Comparison of ENCODE assay signal across 26 cellular contexts in genomic region chr3:9812870-9813483, GRCh38. TPM values are rescaled to one million over a fixed set of nuclear protein-coding genes. Genes with fewer than 3 reads are reported as not detected.
DNase-seq lines count a peak whose midpoint lies in the region; ATAC-seq, FAIRE-seq and TF ChIP-seq lines count a peak whose summit lies in the region.
"Had no signal": no experiment of that assay in that cellular context is flagged by ENCODE, and none has a peak within 500 bp of the region (broad histone marks: within the 10 kb centered on the region; RNA-seq: fewer than 3 reads in every experiment).

No MANE protein-coding gene starts in this region.

- POLR2A ChIA-PET in activated CD4-positive, alpha-beta T cell treated with anti-CD3 and anti-CD28 coated beads, Interleukin-2, amount 10 ng/mL, durations not matched to agents 7 days and 5 days (lab: Charles Lee) = interaction anchor here (0.6 kb wide), 1 partner anchor 125 kb away, joined by 3 read pairs; no protein-coding TSS in a partner anchor
- POLR2A ChIA-PET in HEK293 (lab: Yijun Ruan, JAX) (interaction anchor here (0.5 kb wide), 1 partner anchor 52 kb away, joined by 3 read pairs; no protein-coding TSS in a partner anchor), K562 (lab: Yijun Ruan, JAX) (interaction anchor here (0.6 to 3.0 kb wide), 8 partner anchors 10 to 266 kb away, joined by 3 to 18 read pairs (median 4); no protein-coding TSS in a partner anchor)

- H3K9ac ChIP-seq in K562 (ENCODE audit: insufficient read depth in 1 of 2, low read depth in 2 of 2, low read length in 2 of 2) = 0 out of 4 replicates have a peak overlapping the region, but pooled peaks of 1 of the 2 experiments have one; percentile 14

- WGBS in K562 (ENCODE audit: insufficient coverage, low coverage, missing lambda C conversion rate) = 91% methylated on average over 9 of the region's 9 CpGs

- peaks cover 32% of the 10 kb centered on the region for H3K36me3 Mint-ChIP-seq in activated CD4-positive, alpha-beta T cell treated with anti-CD3 and anti-CD28 coated beads, Interleukin-2, amount 10 ng/mL, durations not matched to agents 24 days and 14 days (ENCODE audit: low read depth)
- peaks cover 28% of the 10 kb centered on the region for H3K36me3 Mint-ChIP-seq in activated CD4-positive, alpha-beta T cell treated with anti-CD3 and anti-CD28 coated beads, Interleukin-2, amount 10 ng/mL, durations not matched to agents 7 days and 5 days (ENCODE audit: low read depth)

- no peak overlapping the region for H2AFZ ChIP-seq in K562 (ENCODE audit: low read depth, low read length)

- no peaks in the 10 kb centered on the region for H3K79me2 ChIP-seq in K562 (ENCODE audit: control insufficient read depth, insufficient read depth, low read length)

- no peak; the same call in 1 of the 2 replicates for TF ChIP-seq POLR2A in K562 (conservative IDR thresholded peaks at IDR 0.05)

- H3K4me3 Mint-ChIP-seq in activated CD4-positive, alpha-beta T cell treated with anti-CD3 and anti-CD28 coated beads, Interleukin-2, amount 10 ng/mL, durations not matched to agents 24 days and 14 days = no peak overlapping the region
- no peak overlapping the region for H3K4me3 Mint-ChIP-seq in activated CD4-positive, alpha-beta T cell treated with anti-CD3 and anti-CD28 coated beads, Interleukin-2, amount 10 ng/mL, durations not matched to agents 7 days and 5 days

- peaks cover 28% of the 10 kb centered on the region for H3K4me1 Mint-ChIP-seq in activated CD4-positive, alpha-beta T cell treated with anti-CD3 and anti-CD28 coated beads, Interleukin-2, amount 10 ng/mL, durations not matched to agents 24 days and 14 days
- H3K4me1 Mint-ChIP-seq in activated CD4-positive, alpha-beta T cell treated with anti-CD3 and anti-CD28 coated beads, Interleukin-2, amount 10 ng/mL, durations not matched to agents 7 days and 5 days = peaks cover 33% of the 10 kb centered on the region

- H3K9me3 ChIP-seq in HEK293 (ENCODE audit: control insufficient read depth, insufficient read depth, low read depth, low read length) (no peaks in the 10 kb centered on the region), K562 (replicated peaks; ENCODE audit: control insufficient read depth, insufficient read depth, low read depth, low read length) (no peaks in the 10 kb centered on the region)
- H3K9me3 ChIP-seq: MG63, SJCRH30 had no signal

- H3K4me2 ChIP-seq in K562 (ENCODE audit: insufficient read depth, low read length) = no peak overlapping the region

- H3K27ac ChIP-seq in HEK293 (ENCODE audit: extremely low read depth, low read depth, low read length) (no peak overlapping the region), K562 (ENCODE audit: extremely low read depth, low read depth, low read length) (no peak overlapping the region)
- H3K27ac ChIP-seq: SJCRH30 had no signal

- peaks cover 6% of the 10 kb centered on the region; the same call in 1 of the 2 replicates for H3K4me1 ChIP-seq in HEK293 (ENCODE audit: control insufficient read depth, insufficient read depth, low read length)
- peaks cover 0 to 5% of the 10 kb centered on the region in 2 experiments; a peak in 1 of 5 replicates for H3K4me1 ChIP-seq in K562 (replicated peaks in 1 of 2; ENCODE audit: control insufficient read depth in 2 of 2, insufficient read depth in 2 of 2, low read length in 2 of 2)
- H3K4me1 ChIP-seq: SJCRH30 had no signal

- CTCF ChIA-PET in activated CD4-positive, alpha-beta T cell treated with anti-CD3 and anti-CD28 coated beads, Interleukin-2, amount 10 ng/mL, durations not matched to agents 7 days and 5 days (lab: Charles Lee) = interaction anchor here (1.1 to 1.8 kb wide), 3 partner anchors 9 to 119 kb away, joined by 3 to 7 read pairs (median 5); no protein-coding TSS in a partner anchor
- CTCF ChIA-PET in HEK293 (lab: Yijun Ruan, JAX) = interaction anchor here (0.7 kb wide), 2 partner anchors 24 to 310 kb away, joined by 4 to 5 read pairs; no protein-coding TSS in a partner anchor
- CTCF ChIA-PET in K562 (lab: Yijun Ruan, JAX; ENCODE audit: low intra/inter-chr PET ratio) = interaction anchor here (0.6 kb wide), 1 partner anchor 10 kb away, joined by 5 read pairs; no protein-coding TSS in a partner anchor

- in situ Hi-C loops in K562 (cut with MboI) (no loop called here), GM13976 (cut with MboI; ENCODE audit: low sequenced_read_pairs, unreplicated experiment) (no loop called here)

- no peak for ATAC-seq in K562
- no peak for ATAC-seq in GM18498 (IDR thresholded peaks at IDR 0.05; ENCODE audit: unreplicated experiment)
- ATAC-seq: HepG2, PC-3, SK-N-SH treated with all-trans-retinoic acid at 6 μM for 48 hours had no signal

- H3K27me3 Mint-ChIP-seq in activated CD4-positive, alpha-beta T cell treated with anti-CD3 and anti-CD28 coated beads, Interleukin-2, amount 10 ng/mL, durations not matched to agents 24 days and 14 days = no peaks in the 10 kb centered on the region
- H3K27me3 Mint-ChIP-seq in activated CD4-positive, alpha-beta T cell treated with anti-CD3 and anti-CD28 coated beads, Interleukin-2, amount 10 ng/mL, durations not matched to agents 7 days and 5 days = no peaks in the 10 kb centered on the region

- TF ChIP-seq EP300 in K562 (IDR thresholded peaks at IDR 0.05; ENCODE audit: low read length) = no peak

- intact Hi-C loops in activated CD4-positive, alpha-beta T cell treated with anti-CD3 and anti-CD28 coated beads, Interleukin-2, amount 10 ng/mL, durations not matched to agents 24 days and 14 days (cut with micrococcal nuclease) = no loop called here
- intact Hi-C loops in K562 (cut with micrococcal nuclease) = no loop called here

- H4K20me1 ChIP-seq in K562 (replicated peaks; ENCODE audit: control insufficient read depth, insufficient read depth, low read length) = 0 out of 2 replicates have a peak, but pooled peaks cover 3% of the 10 kb centered on the region

- no peaks in the 10 kb centered on the region for H3K9me3 Mint-ChIP-seq in activated CD4-positive, alpha-beta T cell treated with anti-CD3 and anti-CD28 coated beads, Interleukin-2, amount 10 ng/mL, durations not matched to agents 24 days and 14 days
- H3K9me3 Mint-ChIP-seq in activated CD4-positive, alpha-beta T cell treated with anti-CD3 and anti-CD28 coated beads, Interleukin-2, amount 10 ng/mL, durations not matched to agents 7 days and 5 days = no peaks in the 10 kb centered on the region

- no peaks in the 10 kb centered on the region for H3K27me3 ChIP-seq in K562 (ENCODE audit: control insufficient read depth in 2 of 2, insufficient read depth in 2 of 2, low read length in 2 of 2)
- H3K27me3 ChIP-seq: MG63, SJCRH30 had no signal

- no peak for FAIRE-seq in K562 (lab: Jason Lieb, UNC)
- FAIRE-seq: G401.6, GM18507, H54, HepG2 had no signal

- no peak for TF ChIP-seq RAD21 in K562 (CRISPR knock-in tag; conservative IDR thresholded peaks at IDR 0.05 in 1 of 2, IDR thresholded peaks at IDR 0.05 in 1 of 2)

- no peak overlapping the region for H3K4me3 ChIP-seq in HEK293 (ENCODE audit: low read depth, low read length)
- H3K4me3 ChIP-seq in K562 = no peak overlapping the region
- H3K4me3 ChIP-seq: MG63, SJCRH30 had no signal

- peak overlapping the region; percentile 15 for H3K27ac Mint-ChIP-seq in activated CD4-positive, alpha-beta T cell treated with anti-CD3 and anti-CD28 coated beads, Interleukin-2, amount 10 ng/mL, durations not matched to agents 24 days and 14 days
- H3K27ac Mint-ChIP-seq in activated CD4-positive, alpha-beta T cell treated with anti-CD3 and anti-CD28 coated beads, Interleukin-2, amount 10 ng/mL, durations not matched to agents 7 days and 5 days = no peak overlapping the region

- BruUV-seq in K562 (replicated peaks; lab: Mats Ljungman, UMichigan) = no TSS peak

- no peaks in the 10 kb centered on the region for H3K9me1 ChIP-seq in K562 (ENCODE audit: control insufficient read depth, insufficient read depth, low read length)

- no peak for DNase-seq in activated CD4-positive, alpha-beta T cell treated with anti-CD3 and anti-CD28 coated beads, Interleukin-2, amount 10 ng/mL, durations not matched to agents 24 days and 14 days
- no peak for DNase-seq in activated CD4-positive, alpha-beta T cell treated with anti-CD3 and anti-CD28 coated beads, Interleukin-2, amount 10 ng/mL, durations not matched to agents 7 days and 5 days
- DNase-seq in K562 (ENCODE audit: extremely low read depth in 1 of 4, low spot score in 3 of 4) (no peak), GM13976 (ENCODE audit: low spot score) (no peak), NCI-H524 treated with DMSO at 0.1 percent for 48 hours (lab: John Stamatoyannopoulos, UW) (no peak)
- DNase-seq: 8988T; ACHN; DMS53; KBM-7; MG63; NCI-H1105 treated with DMSO at 0.1 percent for 48 hours; NCI-H146; NCI-H2029; NCI-H446; NCI-H526; NCI-H82; NK-92 treated with Interleukin-12 subunit alpha and Interleukin-12 subunit beta, amount 100 ng/mL, for 24 hours; PC-3; SJCRH30 had no signal

- H3K36me3 ChIP-seq in HEK293 (ENCODE audit: control insufficient read depth in 2 of 2, insufficient read depth in 1 of 2, low read length in 2 of 2) = peaks cover 0 to 57% of the 10 kb centered on the region in 2 experiments; a peak in 2 of 3 replicates
- H3K36me3 ChIP-seq in K562 (ENCODE audit: control insufficient read depth, insufficient read depth, low read length) = peaks cover 57% of the 10 kb centered on the region; the same call in 2 of the 3 replicates
- H3K36me3 ChIP-seq: MG63, SJCRH30 had no signal

- TF ChIP-seq CTCF in HEK293 (tag by site-specific recombination; IDR thresholded peaks at IDR 0.05) (no peak), K562 (IDR thresholded peaks at IDR 0.05 in 2 of 3, conservative IDR thresholded peaks at IDR 0.05 in 1 of 3; ENCODE audit: insufficient read depth in 2 of 3, low read depth in 1 of 3, low read length in 3 of 3) (no peak), GM13976 (IDR thresholded peaks at IDR 0.05; ENCODE audit: borderline replicate concordance, control extremely low read depth, extremely low read depth, insufficient read depth, missing control alignments) (no peak)

RNA-seq across cellular contexts. Expression of gene TTLL3, which starts 2.9 kb away (rescaled TPM):
- total RNA-seq in activated CD4-positive, alpha-beta T cell treated with anti-CD3 and anti-CD28 coated beads, Interleukin-2, amount 10 ng/mL, durations not matched to agents 24 days and 14 days = 33.2 and 37.7 TPM in 2 replicates
- 10 to 100 TPM; 51.1 to 55.3 TPM for total RNA-seq in activated CD4-positive, alpha-beta T cell treated with anti-CD3 and anti-CD28 coated beads, Interleukin-2, amount 10 ng/mL, durations not matched to agents 7 days and 5 days
- 652 and 1,082 TPM in 2 replicates for total RNA-seq in K562 (2011; cell fraction: chromatin; rRNA removed; ENCODE audit: low replicate concordance)
- 407 and 449 TPM in 2 replicates for total RNA-seq in K562 (2011; cell fraction: nucleolus; rRNA removed)
- 488 and 686 TPM in 2 replicates for total RNA-seq in K562 (2011; cell fraction: nucleoplasm; rRNA removed)
- 30.7 and 34.0 TPM in 2 replicates for total RNA-seq in K562 (2014; rRNA removed)
- total RNA-seq in K562 (2014; rRNA removed; fragmentation: Illumina TruSeq; extraction: Trizol) = 28.7 and 33.0 TPM in 2 replicates
- 31.6 and 33.2 TPM in 2 replicates for total RNA-seq in K562 (2015; rRNA removed; fragmentation: Illumina TruSeq; extraction: Trizol)
- 53.7 and 63.6 TPM in 2 replicates for total RNA-seq in K562 (2021)
- 95.8 and 120 TPM in 2 replicates for polyA plus RNA-seq in K562 (2011; rRNA removed)
- polyA plus RNA-seq in K562 (2011; cell fraction: cytosol; rRNA removed) = 71.0 and 73.2 TPM in 2 replicates
- 641 and 948 TPM in 2 replicates for polyA plus RNA-seq in K562 (2011; cell fraction: nucleus; rRNA removed)
- 65.7 and 182 TPM in 2 replicates for polyA plus RNA-seq in K562 (2012)
- 53.8 and 60.9 TPM in 2 replicates for polyA plus RNA-seq in K562 (2014; fragmentation: Illumina TruSeq; extraction: Trizol)
- 10 to 100 TPM in 1 of 2 experiments, 1 to 10 TPM in 1; 8.9 to 11.6 TPM for polyA plus RNA-seq in K562 (2014; fragmentation: Nextera tagmentation; extraction: Ambion mirVana)
- polyA plus RNA-seq in K562 (2014; rRNA removed) = 72.7 and 106 TPM in 2 replicates
- 99.7 and 103 TPM in 2 replicates for polyA minus RNA-seq in K562 (2011; rRNA and poly(A)+ RNA removed)
- polyA minus RNA-seq in K562 (2011; cell fraction: cytosol; rRNA and poly(A)+ RNA removed) = 19.4 and 21.8 TPM in 2 replicates
- 133 and 150 TPM in 2 replicates for polyA minus RNA-seq in K562 (2011; cell fraction: nucleus; rRNA and poly(A)+ RNA removed)

RNA-seq across cellular contexts. Expression of gene ARPC4, which starts 20.1 kb away (rescaled TPM):
- 263 and 267 TPM in 2 replicates for total RNA-seq in activated CD4-positive, alpha-beta T cell treated with anti-CD3 and anti-CD28 coated beads, Interleukin-2, amount 10 ng/mL, durations not matched to agents 24 days and 14 days
- 100 to 1,000 TPM; 258 to 299 TPM for total RNA-seq in activated CD4-positive, alpha-beta T cell treated with anti-CD3 and anti-CD28 coated beads, Interleukin-2, amount 10 ng/mL, durations not matched to agents 7 days and 5 days
- total RNA-seq in K562 (2011; cell fraction: chromatin; rRNA removed; ENCODE audit: low replicate concordance) = 240 and 326 TPM in 2 replicates
- total RNA-seq in K562 (2011; cell fraction: nucleolus; rRNA removed) = 165 and 200 TPM in 2 replicates
- 225 and 232 TPM in 2 replicates for total RNA-seq in K562 (2011; cell fraction: nucleoplasm; rRNA removed)
- total RNA-seq in K562 (2014; rRNA removed) (138 and 139 TPM in 2 replicates), K562 (2014; rRNA removed; fragmentation: Illumina TruSeq; extraction: Trizol) (132 and 143 TPM in 2 replicates), K562 (2015; rRNA removed; fragmentation: Illumina TruSeq; extraction: Trizol) (118 and 131 TPM in 2 replicates), K562 (2021) (153 and 154 TPM in 2 replicates)
- polyA plus RNA-seq in K562 (2011; rRNA removed) (60.3 and 106 TPM in 2 replicates), K562 (2014; fragmentation: Illumina TruSeq; extraction: Trizol) (119 and 128 TPM in 2 replicates), K562 (2014; fragmentation: Nextera tagmentation; extraction: Ambion mirVana) (10 to 100 TPM; 20.1 to 28.1 TPM), K562 (2014; rRNA removed) (112 and 129 TPM in 2 replicates)
- 69.7 and 88.3 TPM in 2 replicates for polyA plus RNA-seq in K562 (2011; cell fraction: cytosol; rRNA removed)
- 76.1 and 100.0 TPM in 2 replicates for polyA plus RNA-seq in K562 (2011; cell fraction: nucleus; rRNA removed)
- polyA plus RNA-seq in K562 (2012) = 106 and 149 TPM in 2 replicates
- polyA minus RNA-seq in K562 (2011; rRNA and poly(A)+ RNA removed) = 147 and 187 TPM in 2 replicates
- polyA minus RNA-seq in K562 (2011; cell fraction: cytosol; rRNA and poly(A)+ RNA removed) = 104 and 125 TPM in 2 replicates
- 79.2 and 112 TPM in 2 replicates for polyA minus RNA-seq in K562 (2011; cell fraction: nucleus; rRNA and poly(A)+ RNA removed)

RNA-seq across cellular contexts. Expression of gene TADA3, which starts 20.7 kb away (rescaled TPM):
- 63.4 and 64.6 TPM in 2 replicates for total RNA-seq in activated CD4-positive, alpha-beta T cell treated with anti-CD3 and anti-CD28 coated beads, Interleukin-2, amount 10 ng/mL, durations not matched to agents 24 days and 14 days
- 10 to 100 TPM; 77.6 to 82.3 TPM for total RNA-seq in activated CD4-positive, alpha-beta T cell treated with anti-CD3 and anti-CD28 coated beads, Interleukin-2, amount 10 ng/mL, durations not matched to agents 7 days and 5 days
- 29.0 and 52.4 TPM in 2 replicates for total RNA-seq in K562 (2011; cell fraction: chromatin; rRNA removed; ENCODE audit: low replicate concordance)
- 42.1 and 48.7 TPM in 2 replicates for total RNA-seq in K562 (2011; cell fraction: nucleolus; rRNA removed)
- total RNA-seq in K562 (2011; cell fraction: nucleoplasm; rRNA removed) = 34.6 and 42.7 TPM in 2 replicates
- total RNA-seq in K562 (2014; rRNA removed) (110 and 136 TPM in 2 replicates), K562 (2014; rRNA removed; fragmentation: Illumina TruSeq; extraction: Trizol) (32.7 and 40.6 TPM in 2 replicates), K562 (2015; rRNA removed; fragmentation: Illumina TruSeq; extraction: Trizol) (74.5 and 74.8 TPM in 2 replicates), K562 (2021) (85.8 and 89.7 TPM in 2 replicates)
- polyA plus RNA-seq in K562 (2011; rRNA removed) (60.6 and 62.8 TPM in 2 replicates), K562 (2014; fragmentation: Illumina TruSeq; extraction: Trizol) (97.8 and 103 TPM in 2 replicates), K562 (2014; fragmentation: Nextera tagmentation; extraction: Ambion mirVana) (1 to 10 TPM; 4.1 to 6.3 TPM), K562 (2014; rRNA removed) (91.6 and 94.0 TPM in 2 replicates)
- polyA plus RNA-seq in K562 (2011; cell fraction: cytosol; rRNA removed) = 74.1 and 114 TPM in 2 replicates
- 61.6 and 83.0 TPM in 2 replicates for polyA plus RNA-seq in K562 (2011; cell fraction: nucleus; rRNA removed)
- polyA plus RNA-seq in K562 (2012) = 75.7 and 143 TPM in 2 replicates
- 29.9 and 37.5 TPM in 2 replicates for polyA minus RNA-seq in K562 (2011; rRNA and poly(A)+ RNA removed)
- 52.9 and 57.8 TPM in 2 replicates for polyA minus RNA-seq in K562 (2011; cell fraction: cytosol; rRNA and poly(A)+ RNA removed)
- polyA minus RNA-seq in K562 (2011; cell fraction: nucleus; rRNA and poly(A)+ RNA removed) = 19.1 and 22.5 TPM in 2 replicates

RNA-seq across cellular contexts. Expression of gene RPUSD3, which starts 30.8 kb away (rescaled TPM):
- total RNA-seq in activated CD4-positive, alpha-beta T cell treated with anti-CD3 and anti-CD28 coated beads, Interleukin-2, amount 10 ng/mL, durations not matched to agents 24 days and 14 days = 84.3 and 85.7 TPM in 2 replicates
- total RNA-seq in activated CD4-positive, alpha-beta T cell treated with anti-CD3 and anti-CD28 coated beads, Interleukin-2, amount 10 ng/mL, durations not matched to agents 7 days and 5 days = 10 to 100 TPM; 49.8 to 49.9 TPM
- total RNA-seq in K562 (2011; cell fraction: chromatin; rRNA removed; ENCODE audit: low replicate concordance) = 79.3 and 118 TPM in 2 replicates
- total RNA-seq in K562 (2011; cell fraction: nucleolus; rRNA removed) = 76.7 and 80.0 TPM in 2 replicates
- 76.9 and 87.5 TPM in 2 replicates for total RNA-seq in K562 (2011; cell fraction: nucleoplasm; rRNA removed)
- total RNA-seq in K562 (2014; rRNA removed) (73.0 and 90.5 TPM in 2 replicates), K562 (2014; rRNA removed; fragmentation: Illumina TruSeq; extraction: Trizol) (44.3 and 55.8 TPM in 2 replicates), K562 (2015; rRNA removed; fragmentation: Illumina TruSeq; extraction: Trizol) (51.5 and 59.3 TPM in 2 replicates), K562 (2021) (99.0 and 100 TPM in 2 replicates)
- polyA plus RNA-seq in K562 (2011; rRNA removed) (56.1 and 104 TPM in 2 replicates), K562 (2014; fragmentation: Illumina TruSeq; extraction: Trizol) (98.2 and 119 TPM in 2 replicates), K562 (2014; fragmentation: Nextera tagmentation; extraction: Ambion mirVana) (10 to 100 TPM; 13.8 to 26.4 TPM), K562 (2014; rRNA removed) (66.6 and 76.8 TPM in 2 replicates)
- 77.0 and 146 TPM in 2 replicates for polyA plus RNA-seq in K562 (2011; cell fraction: cytosol; rRNA removed)
- polyA plus RNA-seq in K562 (2011; cell fraction: nucleus; rRNA removed) = 62.9 and 99.5 TPM in 2 replicates
- 69.4 and 77.4 TPM in 2 replicates for polyA plus RNA-seq in K562 (2012)
- polyA minus RNA-seq in K562 (2011; rRNA and poly(A)+ RNA removed) = 42.4 and 42.7 TPM in 2 replicates
- 33.5 and 40.3 TPM in 2 replicates for polyA minus RNA-seq in K562 (2011; cell fraction: cytosol; rRNA and poly(A)+ RNA removed)
- 26.7 and 27.1 TPM in 2 replicates for polyA minus RNA-seq in K562 (2011; cell fraction: nucleus; rRNA and poly(A)+ RNA removed)

RNA-seq across cellular contexts. Expression of gene CAMK1, which starts 43.2 kb away (rescaled TPM):
- 81.0 and 83.7 TPM in 2 replicates for total RNA-seq in activated CD4-positive, alpha-beta T cell treated with anti-CD3 and anti-CD28 coated beads, Interleukin-2, amount 10 ng/mL, durations not matched to agents 24 days and 14 days
- 10 to 100 TPM; 18.8 to 19.0 TPM for total RNA-seq in activated CD4-positive, alpha-beta T cell treated with anti-CD3 and anti-CD28 coated beads, Interleukin-2, amount 10 ng/mL, durations not matched to agents 7 days and 5 days
- 2.0 and 4.8 TPM in 2 replicates for total RNA-seq in K562 (2011; cell fraction: chromatin; rRNA removed; ENCODE audit: low replicate concordance)
- 4.2 and 4.6 TPM in 2 replicates for total RNA-seq in K562 (2011; cell fraction: nucleolus; rRNA removed)
- total RNA-seq in K562 (2011; cell fraction: nucleoplasm; rRNA removed) = 2.3 and 3.2 TPM in 2 replicates
- 10.7 and 13.9 TPM in 2 replicates for total RNA-seq in K562 (2014; rRNA removed)
- 4.4 and 4.7 TPM in 2 replicates for total RNA-seq in K562 (2014; rRNA removed; fragmentation: Illumina TruSeq; extraction: Trizol)
- 6.1 and 6.6 TPM in 2 replicates for total RNA-seq in K562 (2015; rRNA removed; fragmentation: Illumina TruSeq; extraction: Trizol)
- 5.2 and 6.2 TPM in 2 replicates for total RNA-seq in K562 (2021)
- polyA plus RNA-seq in K562 (2011; rRNA removed) = 7.3 and 8.4 TPM in 2 replicates
- polyA plus RNA-seq in K562 (2011; cell fraction: cytosol; rRNA removed) = 5.8 and 12.1 TPM in 2 replicates
- 6.0 and 9.9 TPM in 2 replicates for polyA plus RNA-seq in K562 (2011; cell fraction: nucleus; rRNA removed)
- 7.7 and 9.7 TPM in 2 replicates for polyA plus RNA-seq in K562 (2012)
- 6.0 and 6.2 TPM in 2 replicates for polyA plus RNA-seq in K562 (2014; fragmentation: Illumina TruSeq; extraction: Trizol)
- under 1 TPM; 0.23 to 0.39 TPM for polyA plus RNA-seq in K562 (2014; fragmentation: Nextera tagmentation; extraction: Ambion mirVana)
- 7.7 and 10.6 TPM in 2 replicates for polyA plus RNA-seq in K562 (2014; rRNA removed)
- 2.6 and 2.9 TPM in 2 replicates for polyA minus RNA-seq in K562 (2011; rRNA and poly(A)+ RNA removed)
- polyA minus RNA-seq in K562 (2011; cell fraction: cytosol; rRNA and poly(A)+ RNA removed) = 3.1 and 3.6 TPM in 2 replicates
- polyA minus RNA-seq in K562 (2011; cell fraction: nucleus; rRNA and poly(A)+ RNA removed) = 1.3 and 2.4 TPM in 2 replicates
